Comparison of ENCODE assay signal across 20 cellular contexts in genomic region chr11:28877366-28877765, GRCh38.
"Had no signal": no experiment of that assay in that cellular context is flagged by ENCODE, and none has a peak within 500 bp of the region (broad histone marks: within the 10 kb centered on the region; RNA-seq: fewer than 3 reads in every experiment).

No MANE protein-coding gene starts in this region.

- FAIRE-seq: pancreas, TTC549 had no signal

- H3K4me1 Mint-ChIP-seq: activated CD4-positive, alpha-beta T cell treated with anti-CD3 and anti-CD28 coated beads, Interleukin-2, amount 10 ng/mL, durations not matched to agents 7 days and 5 days; central memory CD8-positive, alpha-beta T cell; naive B cell; neural progenitor cell had no signal

- DNase-seq: activated CD4-positive, alpha-beta T cell treated with anti-CD3 and anti-CD28 coated beads, Interleukin-2, amount 10 ng/mL, durations not matched to agents 7 days and 5 days; activated CD8-positive, alpha-beta memory T cell treated with anti-CD3 and anti-CD28 coated beads, Interleukin-2, amount 50 U/mL, for 48 hours; activated gamma-delta T cell; activated T-cell treated with anti-CD3 and anti-CD28 coated beads, Interleukin-2, amount 50 U/mL, for 72 hours; cortex of kidney; effector CD8-positive, alpha-beta T cell; heart right ventricle; naive B cell; pancreas; sigmoid colon; spleen; stimulated activated CD4-positive, alpha-beta T cell treated with anti-CD3 and anti-CD28 coated beads, Interleukin-1b, Interleukin-23, amount 100 ng/mL, for 48 hours; upper lobe of right lung had no signal

- H3K27me3 Mint-ChIP-seq: activated CD4-positive, alpha-beta T cell treated with anti-CD3 and anti-CD28 coated beads, Interleukin-2, amount 10 ng/mL, durations not matched to agents 7 days and 5 days; central memory CD8-positive, alpha-beta T cell; naive B cell had no signal

- H3K9me3 ChIP-seq: gastroesophageal sphincter, pancreas, sigmoid colon, thoracic aorta, upper lobe of right lung had no signal

- H3K9ac ChIP-seq: neural progenitor cell had no signal

- H3K36me3 Mint-ChIP-seq: activated naive CD4-positive, alpha-beta T cell treated with anti-CD3 and anti-CD28 coated beads, Interleukin-2, amount 50 U/mL, for 72 hours; naive B cell; neural progenitor cell had no signal

- ATAC-seq: activated naive CD4-positive, alpha-beta T cell treated with anti-CD3 and anti-CD28 coated beads, Interleukin-2, amount 50 U/mL, for 72 hours; activated T-cell treated with anti-CD3 and anti-CD28 coated beads, Interleukin-2, amount 50 U/mL, for 72 hours; gastroesophageal sphincter; heart right ventricle; pancreas; upper lobe of right lung had no signal

- H2AFZ ChIP-seq: neural progenitor cell had no signal

- H3K9me3 Mint-ChIP-seq: neural progenitor cell had no signal

- H3K4me1 ChIP-seq: gastroesophageal sphincter, heart right ventricle, neural progenitor cell, pancreas, sigmoid colon, spleen, upper lobe of right lung had no signal

- H3K4me3 Mint-ChIP-seq: activated CD4-positive, alpha-beta T cell treated with anti-CD3 and anti-CD28 coated beads, Interleukin-2, amount 10 ng/mL, durations not matched to agents 7 days and 5 days; activated T-cell treated with anti-CD3 and anti-CD28 coated beads, Interleukin-2, amount 50 U/mL, for 72 hours; central memory CD8-positive, alpha-beta T cell; naive B cell; neural progenitor cell had no signal

- H3K27ac Mint-ChIP-seq: activated CD4-positive, alpha-beta T cell treated with anti-CD3 and anti-CD28 coated beads, Interleukin-2, amount 10 ng/mL, durations not matched to agents 7 days and 5 days; activated naive CD4-positive, alpha-beta T cell treated with anti-CD3 and anti-CD28 coated beads, Interleukin-2, amount 50 U/mL, for 72 hours; activated T-cell treated with anti-CD3 and anti-CD28 coated beads, Interleukin-2, amount 50 U/mL, for 72 hours; naive B cell; neural progenitor cell had no signal

- H3K4me3 ChIP-seq: gastroesophageal sphincter, heart right ventricle, lung, neural progenitor cell, pancreas, sigmoid colon, spleen, thoracic aorta, upper lobe of right lung had no signal

- H3K27me3 ChIP-seq: gastroesophageal sphincter, heart right ventricle, neural progenitor cell, pancreas, sigmoid colon, spleen, upper lobe of right lung had no signal

- H3K36me3 ChIP-seq: gastroesophageal sphincter, heart right ventricle, neural progenitor cell, pancreas, sigmoid colon, spleen, thoracic aorta, upper lobe of right lung had no signal

- H3K27ac ChIP-seq: gastroesophageal sphincter, heart right ventricle, neural progenitor cell, pancreas, sigmoid colon, spleen, thoracic aorta, upper lobe of right lung had no signal

- H3K4me2 ChIP-seq: neural progenitor cell had no signal
